Comparison of ENCODE assay signal across 16 cellular contexts in genomic region chr6:133761706-133762105, GRCh38.
DNase-seq lines count a peak whose midpoint lies in the region; FAIRE-seq and TF ChIP-seq lines count a peak whose summit lies in the region.
"Had no signal": no experiment of that assay in that cellular context is flagged by ENCODE, and none has a peak within 500 bp of the region (broad histone marks: within the 10 kb centered on the region; RNA-seq: fewer than 3 reads in every experiment).

No MANE protein-coding gene starts in this region.

- no peaks in the 10 kb centered on the region for H4K20me1 ChIP-seq in astrocyte (ENCODE audit: insufficient read depth, low read length)
- H4K20me1 ChIP-seq: BLaER1 treated with 17β-estradiol and CSF1 and Interleukin-3, amounts not matched to agents 10 nM and 100 nM had no signal

- H3K36me3 ChIP-seq in astrocyte (ENCODE audit: insufficient read depth, low read length) (no peaks in the 10 kb centered on the region), stomach (no peaks in the 10 kb centered on the region)
- H3K36me3 ChIP-seq: BLaER1 treated with 17β-estradiol and CSF1 and Interleukin-3, amounts not matched to agents 10 nM and 100 nM had no signal

- no peak overlapping the region for H2AFZ ChIP-seq in astrocyte (ENCODE audit: low read depth, low read length)

- H3K27me3 Mint-ChIP-seq in astrocyte (ENCODE audit: low read depth, unreplicated experiment): no peaks in the 10 kb centered on the region
- H3K27me3 Mint-ChIP-seq in activated naive CD8-positive, alpha-beta T cell treated with anti-CD3 and anti-CD28 coated beads for 36 hours: peaks cover 33% of the 10 kb centered on the region
- H3K27me3 Mint-ChIP-seq in progenitor cell of endocrine pancreas: peaks cover 5% of the 10 kb centered on the region

- H3K4me3 Mint-ChIP-seq in astrocyte (ENCODE audit: unreplicated experiment): no peak overlapping the region
- H3K4me3 Mint-ChIP-seq in activated naive CD8-positive, alpha-beta T cell treated with anti-CD3 and anti-CD28 coated beads for 36 hours: no peak overlapping the region
- H3K4me3 Mint-ChIP-seq in progenitor cell of endocrine pancreas (ENCODE audit: low read depth): no peak overlapping the region
- H3K4me3 Mint-ChIP-seq: WTC11 had no signal

- no peaks in the 10 kb centered on the region for H3K79me2 ChIP-seq in astrocyte (ENCODE audit: insufficient read depth, low read length)

- H3K27ac Mint-ChIP-seq in astrocyte (ENCODE audit: unreplicated experiment) (peak overlapping the region; percentile 59), progenitor cell of endocrine pancreas (no peak overlapping the region)
- no peak overlapping the region for H3K27ac Mint-ChIP-seq in activated naive CD8-positive, alpha-beta T cell treated with anti-CD3 and anti-CD28 coated beads for 36 hours
- H3K27ac Mint-ChIP-seq: WTC11 had no signal

- WGBS in stomach, 5 donors: 20 to 29% (median 26%) methylated on average over 1 of the region's 1 CpG

- H3K9me3 ChIP-seq in astrocyte (ENCODE audit: insufficient read depth, low read depth, low read length) (no peaks in the 10 kb centered on the region), stomach (no peaks in the 10 kb centered on the region)
- H3K9me3 ChIP-seq: BLaER1 treated with 17β-estradiol and CSF1 and Interleukin-3, amounts not matched to agents 10 nM and 100 nM had no signal

- no peak overlapping the region for H3K4me3 ChIP-seq in astrocyte (ENCODE audit: insufficient read depth, low read depth, low read length)
- no peak overlapping the region for H3K4me3 ChIP-seq in stomach
- H3K4me3 ChIP-seq: BLaER1 treated with 17β-estradiol and CSF1 and Interleukin-3, amounts not matched to agents 10 nM and 100 nM; lung had no signal

- intact Hi-C loops in stomach (cut with DNase I; ENCODE audit: low total_unique reads): no loop called here

- H3K36me3 Mint-ChIP-seq in astrocyte (ENCODE audit: low read depth, unreplicated experiment) (no peaks in the 10 kb centered on the region), progenitor cell of endocrine pancreas (ENCODE audit: insufficient read depth) (no peaks in the 10 kb centered on the region)
- no peaks in the 10 kb centered on the region for H3K36me3 Mint-ChIP-seq in activated naive CD8-positive, alpha-beta T cell treated with anti-CD3 and anti-CD28 coated beads for 36 hours
- H3K36me3 Mint-ChIP-seq: WTC11 had no signal

- H3K27ac ChIP-seq in astrocyte (ENCODE audit: low read depth, low read length) (peak overlapping the region; percentile 48), stomach (peak overlapping the region in 3 of 5 donors; percentile 48 to 61 (median 54))
- H3K27ac ChIP-seq: BLaER1 treated with 17β-estradiol and CSF1 and Interleukin-3, amounts not matched to agents 10 nM and 100 nM had no signal

- TF ChIP-seq POLR2A in stomach (IDR thresholded peaks at IDR 0.05): no peak

- H3K27me3 ChIP-seq in astrocyte (ENCODE audit: insufficient read depth, low read length) (no peaks in the 10 kb centered on the region), stomach (no peaks in the 10 kb centered on the region)
- H3K27me3 ChIP-seq: BLaER1 treated with 17β-estradiol and CSF1 and Interleukin-3, amounts not matched to agents 10 nM and 100 nM had no signal

- H3K4me2 ChIP-seq in astrocyte (ENCODE audit: low read length): peak overlapping the region; percentile 45
- H3K4me2 ChIP-seq: BLaER1 treated with 17β-estradiol and CSF1 and Interleukin-3, amounts not matched to agents 10 nM and 100 nM had no signal

- no peak for FAIRE-seq in astrocyte (lab: Jason Lieb, UNC)
- FAIRE-seq: colon had no signal

- H3K4me1 ChIP-seq in astrocyte (ENCODE audit: insufficient read depth, low read length) (peaks cover 22% of the 10 kb centered on the region), stomach (no peaks in the 10 kb centered on the region)

- DNase-seq in GM03348 (ENCODE audit: low spot score): peak; percentile 20
- peak; percentile 64 for DNase-seq in astrocyte (ENCODE audit: low read depth)
- DNase-seq in hepatic stellate cell (ENCODE audit: low spot score): peak; percentile 12
- DNase-seq in stomach: no peak
- DNase-seq in NCI-H2107 treated with DMSO at 0.1 percent for 48 hours (lab: John Stamatoyannopoulos, UW; ENCODE audit: unreplicated experiment): no peak
- DNase-seq in activated naive CD8-positive, alpha-beta T cell treated with anti-CD3 and anti-CD28 coated beads for 36 hours: no peak
- DNase-seq in DMS79 treated with DMSO at 0.1 percent for 48 hours (lab: John Stamatoyannopoulos, UW): no peak
- no peak for DNase-seq in progenitor cell of endocrine pancreas (ENCODE audit: low spot score, unreplicated experiment)
- DNase-seq: activated naive CD4-positive, alpha-beta T cell treated with anti-CD3 and anti-CD28 coated beads, Interleukin-2, amount 50 U/mL, for 16 hours; Kasumi-1; NCI-H1694 treated with DMSO at 0.1 percent for 48 hours; NCI-H524 treated with DMSO at 0.1 percent for 48 hours had no signal

- H3K4me1 Mint-ChIP-seq in astrocyte (ENCODE audit: low read depth, unreplicated experiment) (peaks cover 20% of the 10 kb centered on the region), progenitor cell of endocrine pancreas (ENCODE audit: low read depth) (no peaks in the 10 kb centered on the region)
- H3K4me1 Mint-ChIP-seq in activated naive CD8-positive, alpha-beta T cell treated with anti-CD3 and anti-CD28 coated beads for 36 hours: no peaks in the 10 kb centered on the region

- H3K9me3 Mint-ChIP-seq in astrocyte (ENCODE audit: unreplicated experiment): no peaks in the 10 kb centered on the region
- H3K9me3 Mint-ChIP-seq in activated naive CD8-positive, alpha-beta T cell treated with anti-CD3 and anti-CD28 coated beads for 36 hours: no peaks in the 10 kb centered on the region
- H3K9me3 Mint-ChIP-seq in progenitor cell of endocrine pancreas (ENCODE audit: low read depth): no peaks in the 10 kb centered on the region
- H3K9me3 Mint-ChIP-seq: WTC11 had no signal

- H3K9ac ChIP-seq in astrocyte (ENCODE audit: low read length): peak overlapping the region; percentile 24
- H3K9ac ChIP-seq: BLaER1 treated with 17β-estradiol and CSF1 and Interleukin-3, amounts not matched to agents 10 nM and 100 nM had no signal

- no peak for TF ChIP-seq CTCF in astrocyte (IDR thresholded peaks at IDR 0.05; ENCODE audit: insufficient read depth, low read depth, low read length)
- no peak for TF ChIP-seq CTCF in stomach (IDR thresholded peaks at IDR 0.05)
- TF ChIP-seq CTCF in progenitor cell of endocrine pancreas (IDR thresholded peaks at IDR 0.05; ENCODE audit: unreplicated experiment): no peak

- TF ChIP-seq EP300 in stomach (IDR thresholded peaks at IDR 0.05): no peak

Comparison
In these comparisons a context has a peak if more than half of its experiments do, and no peak if none do; other contexts are left out.
1. DNase-seq: peak in GM03348 (single experiment), astrocyte (single experiment) and hepatic stellate cell (single experiment); none in stomach (single experiment), NCI-H2107 treated with DMSO at 0.1 percent for 48 hours (single experiment), activated naive CD8-positive, alpha-beta T cell treated with anti-CD3 and anti-CD28 coated beads for 36 hours (single experiment), DMS79 treated with DMSO at 0.1 percent for 48 hours (single experiment) and progenitor cell of endocrine pancreas (single experiment).